ENCODE assay signal across 8 cellular contexts in genomic region chr3:75192065-75192658, GRCh38.
A peak's percentile ranks its signal among the peaks of the same experiment; 100 is the strongest.
DNase-seq lines count a peak whose midpoint lies in the region; ATAC-seq, FAIRE-seq and TF ChIP-seq lines count a peak whose summit lies in the region.

No MANE protein-coding gene starts in this region.

- H3K9me3 ChIP-seq in IMR-90 (ENCODE audit: control insufficient read depth, insufficient read depth, low read length) (no peaks in the 10 kb centered on the region), mammary epithelial cell (replicated peaks; ENCODE audit: insufficient read depth, low read length) (no peaks in the 10 kb centered on the region), testis (no peaks in the 10 kb centered on the region)

- H2BK5ac ChIP-seq in IMR-90 (ENCODE audit: low read depth, low read length, poor library complexity, severe bottlenecking) (no peak overlapping the region), mesendoderm (ENCODE audit: low read length) (no peak overlapping the region)

- TF ChIP-seq RAD21 in IMR-90 (IDR thresholded peaks at IDR 0.05; ENCODE audit: low read length): peak; percentile 59

- CTCF ChIA-PET in IMR-90 (lab: Yijun Ruan, JAX): interaction anchor here (0.6 to 1.9 kb wide), 7 partner anchors 18 to 1144 kb away, joined by 3 to 12 read pairs (median 3); no protein-coding TSS in a partner anchor
- CTCF ChIA-PET in mammary epithelial cell (lab: Charles Lee; ENCODE audit: low non-redundant PET): interaction anchor here (0.6 kb wide), 1 partner anchor 237 kb away, joined by 6 read pairs; no protein-coding TSS in a partner anchor

- H3K4me1 Mint-ChIP-seq in T-helper 2 cell treated with Interferon-gamma antibody and Interleukin-4, amounts not matched to agents 5 μg/mL and 100 μg/mL, for 36 hours (ENCODE audit: low read depth): no peaks in the 10 kb centered on the region

- DNase-seq in COR-L47 (lab: John Stamatoyannopoulos, UW) (peak; percentile 5), IMR-90 (peak; percentile 36), mammary epithelial cell (peak; percentile 34), mesendoderm (peak; percentile 65), testis (peak; percentile 74), GM12892 (ENCODE audit: insufficient read length) (no peak)
- DNase-seq in T-helper 2 cell treated with Interferon-gamma antibody and Interleukin-4, amounts not matched to agents 5 μg/mL and 100 μg/mL, for 36 hours (ENCODE audit: low spot score): peak; percentile 19

- H3K36me3 ChIP-seq in IMR-90 (ENCODE audit: control insufficient read depth, insufficient read depth, low read length): no peaks in the 10 kb centered on the region
- no peaks in the 10 kb centered on the region for H3K36me3 ChIP-seq in mammary epithelial cell (ENCODE audit: insufficient read depth, low read length)
- no peaks in the 10 kb centered on the region for H3K36me3 ChIP-seq in mesendoderm (ENCODE audit: control insufficient read depth, insufficient read depth, low read length)
- no peaks in the 10 kb centered on the region for H3K36me3 ChIP-seq in testis (ENCODE audit: low read depth, missing control alignments)

- no peak overlapping the region for H3K14ac ChIP-seq in IMR-90 (replicated peaks; ENCODE audit: low read depth, low read length)

- no peak overlapping the region for H3K18ac ChIP-seq in IMR-90 (ENCODE audit: low read depth, low read length)
- H3K18ac ChIP-seq in mesendoderm (ENCODE audit: low read length): no peak overlapping the region

- H3K56ac ChIP-seq in IMR-90 (ENCODE audit: extremely low read depth, insufficient read depth, low read length) (no peak overlapping the region), mesendoderm (ENCODE audit: low read length) (no peak overlapping the region)

- no peaks in the 10 kb centered on the region for H3K36me3 Mint-ChIP-seq in T-helper 2 cell treated with Interferon-gamma antibody and Interleukin-4, amounts not matched to agents 5 μg/mL and 100 μg/mL, for 36 hours (ENCODE audit: low read depth)

- BruUV-seq in IMR-90 (replicated peaks; lab: Mats Ljungman, UMichigan): no TSS peak
- no TSS peak for BruUV-seq in mammary epithelial cell (replicated peaks; lab: Mats Ljungman, UMichigan)

- no peaks in the 10 kb centered on the region for H4K20me1 ChIP-seq in IMR-90 (ENCODE audit: insufficient read depth, low read length)
- no peaks in the 10 kb centered on the region for H4K20me1 ChIP-seq in mammary epithelial cell (ENCODE audit: insufficient read depth, low read length)

- H4K8ac ChIP-seq in IMR-90 (ENCODE audit: low read depth in 2 of 2, low read length in 2 of 2) (no peak overlapping the region), mesendoderm (ENCODE audit: low read depth, low read length) (no peak overlapping the region)

- dilution Hi-C loops in IMR-90 (cut with HindIII; ENCODE audit: low sequenced_read_pairs, unreplicated experiment) (no loop called here), mammary epithelial cell (cut with HindIII; ENCODE audit: low sequenced_read_pairs) (no loop called here)

- ATAC-seq in GM19372 (IDR thresholded peaks at IDR 0.05; ENCODE audit: low read depth, unreplicated experiment): peak; percentile 72
- peak; percentile 59 for ATAC-seq in IMR-90 (ENCODE audit: low read depth)

- no peaks in the 10 kb centered on the region for H3K27me3 ChIP-seq in IMR-90 (ENCODE audit: control insufficient read depth, insufficient read depth, low read length)
- peaks cover 2% of the 10 kb centered on the region for H3K27me3 ChIP-seq in mammary epithelial cell (ENCODE audit: insufficient read depth, low read length)
- no peaks in the 10 kb centered on the region for H3K27me3 ChIP-seq in mesendoderm (ENCODE audit: insufficient read depth, low read length, poor library complexity)
- H3K27me3 ChIP-seq in testis: no peaks in the 10 kb centered on the region

- H3K79me2 ChIP-seq in mammary epithelial cell (ENCODE audit: insufficient read depth, low read length) (no peaks in the 10 kb centered on the region), mesendoderm (ENCODE audit: control insufficient read depth, insufficient read depth, low read length) (no peaks in the 10 kb centered on the region)

- no peak overlapping the region for H3K4me3 Mint-ChIP-seq in T-helper 2 cell treated with Interferon-gamma antibody and Interleukin-4, amounts not matched to agents 5 μg/mL and 100 μg/mL, for 36 hours

- H2AFZ ChIP-seq in IMR-90 (replicated peaks; ENCODE audit: low read length, poor library complexity): no peak overlapping the region
- H2AFZ ChIP-seq in mammary epithelial cell (ENCODE audit: low read depth, low read length): peak overlapping the region; percentile 68

- H2BK120ac ChIP-seq in IMR-90 (ENCODE audit: low read depth, low read length): no peak overlapping the region
- H2BK120ac ChIP-seq in mesendoderm (ENCODE audit: low read depth, low read length): no peak overlapping the region

- intact Hi-C loops in IMR-90 (cut with micrococcal nuclease) (loop anchor here (2.0 to 5.0 kb wide), 2 partner anchors 231 to 450 kb away; no protein-coding TSS in a partner anchor), mammary epithelial cell (cut with micrococcal nuclease) (loop anchor here (2.0 to 5.0 kb wide), 2 partner anchors 235 to 361 kb away; no protein-coding TSS in a partner anchor), testis (cut with DNase I; ENCODE audit: low total_unique reads) (no loop called here)

- H3K9me1 ChIP-seq in IMR-90 (ENCODE audit: insufficient read depth, low read length): no peaks in the 10 kb centered on the region

- peak; percentile 77 for TF ChIP-seq CTCF in IMR-90 (conservative IDR thresholded peaks at IDR 0.05; ENCODE audit: low read depth, low read length)
- TF ChIP-seq CTCF in mammary epithelial cell (conservative IDR thresholded peaks at IDR 0.05 in 1 of 2, IDR thresholded peaks at IDR 0.05 in 1 of 2; ENCODE audit: extremely low read depth in 1 of 2, insufficient read depth in 1 of 2, low read depth in 1 of 2, low read length in 2 of 2): peak; percentile 90 to 97
- TF ChIP-seq CTCF in testis (IDR thresholded peaks at IDR 0.05): peak; percentile 7 to 74 (median 59)

- no peak overlapping the region for H2BK15ac ChIP-seq in IMR-90 (ENCODE audit: low read depth, low read length)
- H2BK15ac ChIP-seq in mesendoderm (replicated peaks; ENCODE audit: low read depth): no peak overlapping the region

- no peak for FAIRE-seq in GM12892 (lab: Jason Lieb, UNC)

- H3K27me3 Mint-ChIP-seq in T-helper 2 cell treated with Interferon-gamma antibody and Interleukin-4, amounts not matched to agents 5 μg/mL and 100 μg/mL, for 36 hours (ENCODE audit: low read depth): no peaks in the 10 kb centered on the region

- H3K23ac ChIP-seq in IMR-90 (ENCODE audit: low read depth, low read length): no peak overlapping the region
- no peak overlapping the region for H3K23ac ChIP-seq in mesendoderm (ENCODE audit: low read length)

- no peak overlapping the region for H3K4me2 ChIP-seq in IMR-90 (ENCODE audit: low read depth, low read length)
- H3K4me2 ChIP-seq in mammary epithelial cell (ENCODE audit: insufficient read depth, low read depth, low read length): peak overlapping the region; percentile 15
- no peak overlapping the region for H3K4me2 ChIP-seq in mesendoderm (ENCODE audit: low read length)

- no peak overlapping the region for H2AK9ac ChIP-seq in IMR-90 (replicated peaks; ENCODE audit: low read depth, low read length, poor library complexity)

- H3K4me3 ChIP-seq in IMR-90 (ENCODE audit: insufficient read depth, low read depth, low read length) (no peak overlapping the region), mammary epithelial cell (replicated peaks in 1 of 3; ENCODE audit: insufficient read depth in 1 of 3, low read depth in 2 of 3, low read length in 3 of 3) (no peak overlapping the region), mesendoderm (ENCODE audit: low read length) (no peak overlapping the region), testis (no peak overlapping the region)

- no peak overlapping the region for H3K9ac ChIP-seq in IMR-90 (ENCODE audit: low read depth, low read length)
- H3K9ac ChIP-seq in mammary epithelial cell (ENCODE audit: insufficient read depth, low read length): no peak overlapping the region
- no peak overlapping the region for H3K9ac ChIP-seq in mesendoderm (ENCODE audit: low read length)

- WGBS in IMR-90 (ENCODE audit: extremely low coverage in 2 of 2, insufficient read length in 1 of 2), 2 experiments: no CpG with 5 or more reads among the region's 8 CpGs
- 1% methylated on average over 8 of the region's 8 CpGs for WGBS in mammary epithelial cell (ENCODE audit: low coverage, missing lambda C conversion rate)
- WGBS in mesendoderm (ENCODE audit: extremely low coverage, insufficient coverage, low lambda C conversion rate): no CpG with 5 or more reads among the region's 8 CpGs
- 62 to 66% methylated on average over 8 of the region's 8 CpGs for WGBS in testis, 2 donors

- TF ChIP-seq POLR2A in IMR-90 (IDR thresholded peaks at IDR 0.05; ENCODE audit: low read depth, low read length): no peak
- TF ChIP-seq POLR2A in testis (IDR thresholded peaks at IDR 0.05): no peak
- no peak for TF ChIP-seq POLR2A in GM12892 (IDR thresholded peaks at IDR 0.05; ENCODE audit: low read depth, low read length)

- H2AK5ac ChIP-seq in IMR-90 (ENCODE audit: low read depth, low read length) (no peak overlapping the region), mesendoderm (ENCODE audit: low read length) (no peak overlapping the region)

- no peak overlapping the region for H3K27ac ChIP-seq in IMR-90 (ENCODE audit: insufficient read depth, low read length)
- H3K27ac ChIP-seq in mammary epithelial cell (ENCODE audit: insufficient read depth, low read depth, low read length): no peak overlapping the region
- no peak overlapping the region for H3K27ac ChIP-seq in mesendoderm (ENCODE audit: low read depth, low read length)
- H3K27ac ChIP-seq in testis: no peak overlapping the region

- H3K4me1 ChIP-seq in IMR-90 (ENCODE audit: control insufficient read depth, insufficient read depth, low read length): no peaks in the 10 kb centered on the region
- no peaks in the 10 kb centered on the region for H3K4me1 ChIP-seq in mammary epithelial cell (ENCODE audit: insufficient read depth, low read length)
- H3K4me1 ChIP-seq in mesendoderm (ENCODE audit: control insufficient read depth, low read depth, low read length): no peaks in the 10 kb centered on the region
- H3K4me1 ChIP-seq in testis: no peaks in the 10 kb centered on the region

- H3K79me1 ChIP-seq in IMR-90 (ENCODE audit: low read depth in 1 of 2, low read length in 2 of 2) (no peaks in the 10 kb centered on the region), mesendoderm (ENCODE audit: low read length) (no peaks in the 10 kb centered on the region)

- in situ Hi-C loops in IMR-90 (cut with MboI; ENCODE audit: low sequenced_read_pairs): no loop called here
- in situ Hi-C loops in mammary epithelial cell (cut with MboI; ENCODE audit: low sequenced_read_pairs in 2 of 2): no loop called here

- H4K91ac ChIP-seq in IMR-90 (ENCODE audit: insufficient read depth, low read depth, low read length): no peak overlapping the region

- H4K5ac ChIP-seq in IMR-90 (ENCODE audit: low read depth, low read length): no peak overlapping the region
- no peak overlapping the region for H4K5ac ChIP-seq in mesendoderm (ENCODE audit: low read length)

- no peaks in the 10 kb centered on the region for H3K9me3 Mint-ChIP-seq in T-helper 2 cell treated with Interferon-gamma antibody and Interleukin-4, amounts not matched to agents 5 μg/mL and 100 μg/mL, for 36 hours

- H3K4ac ChIP-seq in IMR-90 (ENCODE audit: low read depth, low read length) (no peak overlapping the region), mesendoderm (ENCODE audit: low read depth, low read length) (no peak overlapping the region)

- POLR2A ChIA-PET in IMR-90 (lab: Charles Lee; ENCODE audit: unreplicated experiment): interaction anchor here (0.6 kb wide), 1 partner anchor 12 kb away, joined by 3 read pairs; no protein-coding TSS in a partner anchor

- H2BK20ac ChIP-seq in IMR-90 (ENCODE audit: low read depth, low read length): no peak overlapping the region

- H3K27ac Mint-ChIP-seq in T-helper 2 cell treated with Interferon-gamma antibody and Interleukin-4, amounts not matched to agents 5 μg/mL and 100 μg/mL, for 36 hours: no peak overlapping the region
